In genomic region chr16:48620445-48620844, GRCh38 we compare ENCODE assay signal across 14 cellular contexts.
"Had no signal": no experiment of that assay in that cellular context is flagged by ENCODE, and none has a peak within 500 bp of the region (broad histone marks: within the 10 kb centered on the region; RNA-seq: fewer than 3 reads in every experiment).

No MANE protein-coding gene starts in this region.

- H3K9me3 ChIP-seq: prostate gland, tibial artery, upper lobe of left lung, uterus had no signal

- H3K4me3 Mint-ChIP-seq: natural killer cell, neural progenitor cell had no signal

- H3K27ac Mint-ChIP-seq: natural killer cell, neural progenitor cell had no signal

- H3K4me3 ChIP-seq: neural progenitor cell, prostate gland, skin epidermis, tibial artery, upper lobe of left lung, uterus had no signal

- DNase-seq: effector memory CD4-positive, alpha-beta T cell; mesendoderm; natural killer cell; occipital lobe; stimulated activated naive CD4-positive, alpha-beta T cell; tibial artery; uterus had no signal

- H3K27ac ChIP-seq: neural progenitor cell, parathyroid adenoma, prostate gland, tibial artery, uterus had no signal

- H3K9me3 Mint-ChIP-seq: natural killer cell, neural progenitor cell had no signal

- H3K4me1 ChIP-seq: neural progenitor cell, prostate gland had no signal

- H3K27me3 ChIP-seq: neural progenitor cell, tibial artery, upper lobe of left lung, uterus had no signal

- ATAC-seq: esophagus mucosa, sciatic nerve had no signal

- H3K36me3 ChIP-seq: neural progenitor cell, prostate gland, tibial artery, upper lobe of left lung, uterus had no signal

- H3K36me3 Mint-ChIP-seq: natural killer cell, neural progenitor cell had no signal
